Comparison of ENCODE assay signal across 23 cellular contexts in the genomic region with DNA sequence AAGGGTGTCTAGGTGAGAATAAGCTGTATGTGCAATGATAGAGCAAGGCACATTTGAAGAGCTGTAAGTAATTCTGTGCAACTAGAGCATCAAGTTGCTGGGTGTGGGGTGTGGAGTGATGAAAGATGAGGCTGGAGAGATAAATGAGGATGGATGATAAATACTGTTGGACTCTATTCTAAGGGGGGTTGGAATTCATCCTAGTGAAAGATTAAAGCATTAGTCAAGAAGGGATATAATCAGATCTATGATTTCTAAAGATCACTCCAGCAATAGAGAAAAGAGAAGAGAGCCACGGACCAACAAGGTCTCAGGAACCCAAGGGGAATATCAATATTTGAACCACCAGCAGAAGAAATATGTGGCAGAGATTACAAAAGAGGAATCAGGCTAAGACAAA.
"Had no signal": no experiment of that assay in that cellular context is flagged by ENCODE, and none has a peak within 500 bp of the region (broad histone marks: within the 10 kb centered on the region; RNA-seq: fewer than 3 reads in every experiment).

No MANE protein-coding gene starts in this region.

- H3K9me3 Mint-ChIP-seq: memory B cell; natural killer cell; stimulated activated memory B cell treated with anti-CD40 and anti-IgM and Interleukin-4, amounts not matched to agents 10 μg/mL and 1 μg/mL and 100 μg/mL, for 72 hours; type B pancreatic cell had no signal

- H3K27ac ChIP-seq: coronary artery, esophagus muscularis mucosa, gastrocnemius medialis, parathyroid adenoma, right lobe of liver, skin epidermis, spleen, testis, tibial artery had no signal

- H3K4me1 ChIP-seq: esophagus muscularis mucosa, gastrocnemius medialis, parathyroid adenoma, right lobe of liver, spleen, testis, tibial artery had no signal

- H3K27me3 Mint-ChIP-seq: progenitor cell of endocrine pancreas; stimulated activated memory B cell treated with anti-CD40 and anti-IgM and Interleukin-4, amounts not matched to agents 10 μg/mL and 1 μg/mL and 100 μg/mL, for 72 hours had no signal

- H3K4me1 Mint-ChIP-seq: memory B cell; natural killer cell; stimulated activated memory B cell treated with anti-CD40 and anti-IgM and Interleukin-4, amounts not matched to agents 10 μg/mL and 1 μg/mL and 100 μg/mL, for 72 hours had no signal

- H3K4me3 Mint-ChIP-seq: memory B cell; natural killer cell; stimulated activated memory B cell treated with anti-CD40 and anti-IgM and Interleukin-4, amounts not matched to agents 10 μg/mL and 1 μg/mL and 100 μg/mL, for 72 hours; type B pancreatic cell had no signal

- H3K4me3 ChIP-seq: coronary artery, esophagus muscularis mucosa, gastrocnemius medialis, lung, right lobe of liver, skin epidermis, spleen, testis, tibial artery had no signal

- H3K36me3 ChIP-seq: esophagus muscularis mucosa, gastrocnemius medialis, right lobe of liver, spleen, tibial artery had no signal

- H3K27me3 ChIP-seq: esophagus muscularis mucosa, right lobe of liver, spleen, testis, tibial artery had no signal

- DNase-seq: dermis blood vessel endothelial cell; effector memory CD4-positive, alpha-beta T cell; head of caudate nucleus; kidney; natural killer cell; right lobe of liver; spleen; stimulated activated CD4-positive, alpha-beta T cell treated with anti-CD3 and anti-CD28 coated beads, Interleukin-4, amount 100 ng/mL, for 4 hours; stimulated activated naive CD8-positive, alpha-beta T cell treated with anti-CD3 and anti-CD28 coated beads, Interleukin-15, Interleukin-2, amounts not matched to agents 100 U/mL and 50 U/mL, for 24 hours; substantia nigra; testis; tibial artery had no signal

- H3K36me3 Mint-ChIP-seq: memory B cell; natural killer cell; stimulated activated memory B cell treated with anti-CD40 and anti-IgM and Interleukin-4, amounts not matched to agents 10 μg/mL and 1 μg/mL and 100 μg/mL, for 72 hours; type B pancreatic cell had no signal

- ATAC-seq: gastrocnemius medialis; left lobe of liver; natural killer cell; right lobe of liver; stimulated activated memory B cell treated with anti-CD40 and anti-IgM and Interleukin-4, amounts not matched to agents 10 μg/mL and 1 μg/mL and 100 μg/mL, for 72 hours; stimulated activated naive CD8-positive, alpha-beta T cell treated with anti-CD3 and anti-CD28 coated beads, Interleukin-15, Interleukin-2, amounts not matched to agents 100 U/mL and 50 U/mL, for 24 hours had no signal

- H3K27ac Mint-ChIP-seq: memory B cell; natural killer cell; progenitor cell of endocrine pancreas; stimulated activated memory B cell treated with anti-CD40 and anti-IgM and Interleukin-4, amounts not matched to agents 10 μg/mL and 1 μg/mL and 100 μg/mL, for 72 hours; type B pancreatic cell had no signal

- H3K9me3 ChIP-seq: esophagus muscularis mucosa, gastrocnemius medialis, right lobe of liver, spleen, testis, tibial artery had no signal
